ENCODE assay signal across 8 cellular contexts in genomic region chr6:157982297-157982579, GRCh38. TPM values are rescaled to one million over a fixed set of nuclear protein-coding genes. Genes with fewer than 3 reads are reported as not detected.
A peak's percentile ranks its signal among the peaks of the same experiment; 100 is the strongest.
DNase-seq lines count a peak whose midpoint lies in the region; ATAC-seq and TF ChIP-seq lines count a peak whose summit lies in the region.

No MANE protein-coding gene starts in this region.

- in situ Hi-C loops in GM13977 (cut with MboI; ENCODE audit: low pct_unique_long_range_greater_than_20kb, low sequenced_read_pairs, unreplicated experiment) = no loop called here

- peak overlapping the region; percentile 69 for H3K4me3 ChIP-seq in lower leg skin (ENCODE audit: low read depth, poor library complexity, severe bottlenecking)

- H3K4me1 Mint-ChIP-seq in chondrocyte (ENCODE audit: low read depth) = peaks cover 45% of the 10 kb centered on the region

- CTCF ChIA-PET in RWPE1 (lab: Yijun Ruan, JAX) = interaction anchor here (0.6 to 1.6 kb wide), 3 partner anchors 18 to 597 kb away, joined by 3 to 10 read pairs (median 3); no protein-coding TSS in a partner anchor

- ATAC-seq in HG03025 (IDR thresholded peaks at IDR 0.05; ENCODE audit: low FRiP score, unreplicated experiment) = peak; percentile 37

- no peaks in the 10 kb centered on the region for H3K9me3 Mint-ChIP-seq in chondrocyte (ENCODE audit: low read depth)

- peak; percentile 40 for DNase-seq in 8988T
- DNase-seq in GM13977 (ENCODE audit: low spot score) = peak; percentile 65
- peak; percentile 47 for DNase-seq in RWPE1 (ENCODE audit: low spot score)
- peak; percentile 83 for DNase-seq in chondrocyte (ENCODE audit: low spot score)
- peak in 1 of 2 donors; percentile 89 for DNase-seq in lower leg skin (ENCODE audit: low spot score in 2 of 2)
- DNase-seq in substantia nigra (lab: John Stamatoyannopoulos, UW) = peak in 1 of 49 donors; percentile 21
- no peak for DNase-seq in COLO829 (ENCODE audit: low spot score)

- TF ChIP-seq POLR2A in lower leg skin (IDR thresholded peaks at IDR 0.05) = no peak

- peak overlapping the region; percentile 58 for H3K27ac Mint-ChIP-seq in chondrocyte (ENCODE audit: unreplicated experiment)

- no peak for TF ChIP-seq CTCF in GM13977 (IDR thresholded peaks at IDR 0.05; ENCODE audit: extremely low read depth, insufficient read depth, missing control alignments)
- no peak for TF ChIP-seq CTCF in RWPE1 (conservative IDR thresholded peaks at IDR 0.05; ENCODE audit: low read depth)
- TF ChIP-seq CTCF in chondrocyte (IDR thresholded peaks at IDR 0.05) = no peak
- no peak for TF ChIP-seq CTCF in lower leg skin (IDR thresholded peaks at IDR 0.05)

- no peaks in the 10 kb centered on the region for H3K36me3 Mint-ChIP-seq in chondrocyte (ENCODE audit: low read depth)

- peak overlapping the region; percentile 87 for H3K4me3 Mint-ChIP-seq in chondrocyte (ENCODE audit: unreplicated experiment)

- intact Hi-C loops in lower leg skin (cut with DNase I; ENCODE audit: low total_unique reads) = loop anchor here (5.0 kb wide), 1 partner anchor 80 kb away; no protein-coding TSS in a partner anchor

- POLR2A ChIA-PET in RWPE1 (lab: Yijun Ruan, JAX; ENCODE audit: low non-redundant PET) = no interaction called here

- H3K27me3 Mint-ChIP-seq in chondrocyte (ENCODE audit: low read depth) = no peaks in the 10 kb centered on the region

- H3K27ac ChIP-seq in RWPE1 (peak overlapping the region; percentile 58), substantia nigra (ENCODE audit: low read depth, low read length, poor library complexity, severe bottlenecking) (peak overlapping the region; percentile 91)

- WGBS in lower leg skin, 2 donors = 7% methylated on average over 9 to 16 of the region's 16 CpGs

RNA-seq across cellular contexts. Expression of gene SYNJ2, which starts 0.6 kb away (rescaled TPM):
- total RNA-seq in chondrocyte = 29.2 to 54.5 TPM (median 53.1 TPM) in 3 replicates
- 1 to 10 TPM; 2.6 to 7.5 (median 5.5) TPM for total RNA-seq in lower leg skin
